ENCODE assay signal across 2 cellular contexts in the genomic region with DNA sequence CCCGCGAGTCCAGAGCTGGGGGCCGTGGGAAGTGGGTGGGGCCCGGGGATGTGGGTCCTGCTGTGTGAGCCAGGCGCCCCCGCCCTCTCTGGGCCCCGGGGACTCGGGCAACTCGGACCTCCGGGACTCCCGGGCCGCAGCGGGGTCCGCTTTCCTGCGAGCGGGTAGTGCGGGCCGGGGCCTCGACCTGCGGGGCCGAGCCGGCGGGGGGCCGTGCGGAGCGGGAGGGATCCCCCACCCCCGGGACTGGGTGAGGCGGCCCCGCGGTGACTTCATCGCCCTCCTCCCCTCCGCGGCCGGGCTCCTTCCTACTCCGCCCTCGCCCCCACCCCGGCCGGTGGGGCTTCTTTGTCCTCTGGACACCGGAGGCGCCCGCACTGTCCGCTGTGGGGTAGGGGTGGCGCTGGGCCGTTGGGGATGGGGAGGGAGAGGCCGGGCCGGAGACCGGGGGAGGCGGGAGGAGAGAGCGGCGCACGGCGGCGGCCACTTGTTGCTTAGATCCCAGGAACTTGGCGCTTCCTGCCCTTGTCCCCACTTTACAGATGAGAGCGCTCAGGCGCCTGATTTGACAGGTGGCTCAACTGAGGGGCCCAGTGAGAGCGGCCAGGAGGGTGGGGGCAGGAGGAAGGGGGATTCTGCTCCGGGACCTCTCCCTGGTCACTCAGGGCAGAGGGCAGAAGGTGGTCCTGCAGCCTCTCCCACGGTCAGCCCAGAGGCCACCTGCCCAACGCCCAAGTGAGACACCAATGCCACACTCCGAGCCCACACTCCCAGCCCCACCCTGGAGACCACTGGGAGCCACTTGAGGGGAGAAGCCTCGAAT.
TF ChIP-seq lines count a peak whose summit lies in the region.

No MANE protein-coding gene starts in this region.

TF ChIP-seq in A549, 52 proteins besides CTCF, POLR2A, EP300 and RAD21 (continued from another document):
- TF ChIP-seq RCOR1 (IDR thresholded peaks at IDR 0.05; ENCODE audit: low read depth, low read length) = no peak

TF ChIP-seq in Ishikawa, 13 proteins besides CTCF, POLR2A, EP300 and RAD21 (continued from another document):
- TF ChIP-seq CEBPB (IDR thresholded peaks at IDR 0.05) = no peak
